Comparison of ENCODE assay signal across 1 cellular context in the genomic region with DNA sequence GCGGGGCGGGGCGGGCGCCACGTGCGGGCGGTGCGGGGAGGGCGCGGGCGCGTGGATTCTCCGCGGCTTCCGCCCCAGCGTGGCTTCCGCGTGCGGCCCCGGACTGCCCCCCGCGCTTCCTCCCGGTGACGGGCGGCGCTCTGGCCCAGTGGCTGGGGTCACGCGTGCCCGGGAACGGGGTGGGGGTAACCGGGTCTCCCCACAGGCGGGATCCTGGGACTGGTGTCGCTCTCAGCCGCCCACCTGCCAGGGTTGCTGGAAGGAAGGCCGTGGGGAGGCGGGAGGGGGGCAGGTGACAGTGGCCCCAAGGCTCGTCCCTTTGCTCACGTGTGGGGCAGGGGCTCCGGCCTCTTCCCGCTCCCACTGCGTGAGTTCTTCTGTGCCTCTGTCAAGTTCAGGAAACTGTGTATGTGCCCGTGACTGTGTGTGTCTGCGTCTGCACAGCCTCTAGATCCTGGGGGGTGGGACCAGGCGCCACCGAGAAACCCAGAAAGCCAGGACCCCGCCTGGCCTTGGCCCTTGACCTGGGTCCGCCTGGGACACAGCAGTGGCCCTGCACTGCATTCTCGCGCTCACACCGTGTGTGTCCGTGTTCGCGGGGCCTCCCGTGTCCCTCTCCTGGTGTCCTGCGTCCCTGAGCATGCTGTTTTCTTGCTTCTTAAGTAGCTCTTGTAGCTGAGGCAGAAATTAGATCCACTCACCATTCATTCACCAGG.
TF ChIP-seq lines count a peak whose summit lies in the region.

No MANE protein-coding gene starts in this region.

TF ChIP-seq in HepG2, 621 proteins besides CTCF, POLR2A, EP300 and RAD21 (continued from another document and continues in another):
- TF ChIP-seq ZBTB3 (CRISPR knock-in tag; IDR thresholded peaks at IDR 0.05; ENCODE audit: borderline replicate concordance, low read depth) (no peak), ZNF589 (CRISPR knock-in tag; conservative IDR thresholded peaks at IDR 0.05) (no peak), ZSCAN21 (CRISPR knock-in tag; IDR thresholded peaks at IDR 0.05; ENCODE audit: borderline replicate concordance) (0 out of 2 replicates have a peak, but pooled peaks have one; percentile 23), ZNF263 (CRISPR knock-in tag; IDR thresholded peaks at IDR 0.05) (no peak), ZNF282 (IDR thresholded peaks at IDR 0.05; ENCODE audit: partially characterized antibody) (no peak), HMG20B (CRISPR knock-in tag; conservative IDR thresholded peaks at IDR 0.05) (no peak), HOXA5 (CRISPR knock-in tag; IDR thresholded peaks at IDR 0.05) (no peak), ZNF207 (IDR thresholded peaks at IDR 0.05; ENCODE audit: borderline replicate concordance) (no peak), POLR2AphosphoS5 (IDR thresholded peaks at IDR 0.05; ENCODE audit: low read depth, low read length) (peak; percentile 33; the same call in 1 of the 2 replicates), ZBTB1 (CRISPR knock-in tag; IDR thresholded peaks at IDR 0.05; ENCODE audit: borderline replicate concordance) (0 out of 2 replicates have a peak, but pooled peaks have one; percentile 20), SMAD1 (CRISPR knock-in tag; IDR thresholded peaks at IDR 0.05; ENCODE audit: borderline replicate concordance, low read depth) (no peak), ZNF652 (CRISPR knock-in tag; IDR thresholded peaks at IDR 0.05; ENCODE audit: borderline replicate concordance, low read depth) (no peak), SNAPC2 (CRISPR knock-in tag; IDR thresholded peaks at IDR 0.05) (no peak), KAT2B (IDR thresholded peaks at IDR 0.05; ENCODE audit: borderline replicate concordance, low read depth, low read length) (no peak), THAP11 (CRISPR knock-in tag; IDR thresholded peaks at IDR 0.05) (no peak), JUN (CRISPR knock-in tag; IDR thresholded peaks at IDR 0.05) (no peak), SIX4 (CRISPR knock-in tag; IDR thresholded peaks at IDR 0.05) (no peak), MAF1 (CRISPR knock-in tag; IDR thresholded peaks at IDR 0.05; ENCODE audit: borderline replicate concordance) (no peak), ZBTB20 (CRISPR knock-in tag; IDR thresholded peaks at IDR 0.05; ENCODE audit: borderline replicate concordance, low read depth) (no peak), GPN1 (CRISPR knock-in tag; IDR thresholded peaks at IDR 0.05; ENCODE audit: borderline replicate concordance) (no peak), PAX8 (CRISPR knock-in tag; IDR thresholded peaks at IDR 0.05; ENCODE audit: borderline replicate concordance) (no peak), RXRB (CRISPR knock-in tag; IDR thresholded peaks at IDR 0.05; ENCODE audit: borderline replicate concordance) (peak; percentile 45; the same call in 1 of the 2 replicates), XBP1 (CRISPR knock-in tag; IDR thresholded peaks at IDR 0.05) (no peak), HMGA1 (CRISPR knock-in tag; conservative IDR thresholded peaks at IDR 0.05) (no peak), GZF1 (CRISPR knock-in tag; IDR thresholded peaks at IDR 0.05) (no peak), RFX1 (IDR thresholded peaks at IDR 0.05) (no peak), ZNF34 (CRISPR knock-in tag; IDR thresholded peaks at IDR 0.05; ENCODE audit: borderline replicate concordance) (no peak), ZNF543 (CRISPR knock-in tag; IDR thresholded peaks at IDR 0.05) (0 out of 2 replicates have a peak, but pooled peaks have one; percentile 10), PLRG1 (conservative IDR thresholded peaks at IDR 0.05) (no peak), ZNF557 (CRISPR knock-in tag; IDR thresholded peaks at IDR 0.05) (no peak), ZNF607 (CRISPR knock-in tag; IDR thresholded peaks at IDR 0.05; ENCODE audit: borderline replicate concordance) (no peak), NCOR1 (IDR thresholded peaks at IDR 0.05; ENCODE audit: borderline replicate concordance, low read length) (peak; percentile 69; the same call in 1 of the 2 replicates)
- TF ChIP-seq, protein P1, sequence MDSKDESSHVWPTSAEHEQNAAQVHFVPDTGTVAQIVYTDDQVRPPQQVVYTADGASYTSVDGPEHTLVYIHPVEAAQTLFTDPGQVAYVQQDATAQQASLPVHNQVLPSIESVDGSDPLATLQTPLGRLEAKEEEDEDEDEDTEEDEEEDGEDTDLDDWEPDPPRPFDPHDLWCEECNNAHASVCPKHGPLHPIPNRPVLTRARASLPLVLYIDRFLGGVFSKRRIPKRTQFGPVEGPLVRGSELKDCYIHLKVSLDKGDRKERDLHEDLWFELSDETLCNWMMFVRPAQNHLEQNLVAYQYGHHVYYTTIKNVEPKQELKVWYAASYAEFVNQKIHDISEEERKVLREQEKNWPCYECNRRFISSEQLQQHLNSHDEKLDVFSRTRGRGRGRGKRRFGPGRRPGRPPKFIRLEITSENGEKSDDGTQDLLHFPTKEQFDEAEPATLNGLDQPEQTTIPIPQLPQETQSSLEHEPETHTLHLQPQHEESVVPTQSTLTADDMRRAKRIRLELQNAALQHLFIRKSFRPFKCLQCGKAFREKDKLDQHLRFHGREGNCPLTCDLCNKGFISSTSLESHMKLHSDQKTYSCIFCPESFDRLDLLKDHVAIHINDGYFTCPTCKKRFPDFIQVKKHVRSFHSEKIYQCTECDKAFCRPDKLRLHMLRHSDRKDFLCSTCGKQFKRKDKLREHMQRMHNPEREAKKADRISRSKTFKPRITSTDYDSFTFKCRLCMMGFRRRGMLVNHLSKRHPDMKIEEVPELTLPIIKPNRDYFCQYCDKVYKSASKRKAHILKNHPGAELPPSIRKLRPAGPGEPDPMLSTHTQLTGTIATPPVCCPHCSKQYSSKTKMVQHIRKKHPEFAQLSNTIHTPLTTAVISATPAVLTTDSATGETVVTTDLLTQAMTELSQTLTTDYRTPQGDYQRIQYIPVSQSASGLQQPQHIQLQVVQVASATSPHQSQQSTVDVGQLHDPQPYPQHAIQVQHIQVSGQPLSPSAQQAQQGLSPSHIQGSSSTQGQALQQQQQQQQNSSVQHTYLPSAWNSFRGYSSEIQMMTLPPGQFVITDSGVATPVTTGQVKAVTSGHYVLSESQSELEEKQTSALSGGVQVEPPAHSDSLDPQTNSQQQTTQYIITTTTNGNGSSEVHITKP (CRISPR knock-in tag; IDR thresholded peaks at IDR 0.05; ENCODE audit: low read depth) = no peak
- TF ChIP-seq, protein P2, sequence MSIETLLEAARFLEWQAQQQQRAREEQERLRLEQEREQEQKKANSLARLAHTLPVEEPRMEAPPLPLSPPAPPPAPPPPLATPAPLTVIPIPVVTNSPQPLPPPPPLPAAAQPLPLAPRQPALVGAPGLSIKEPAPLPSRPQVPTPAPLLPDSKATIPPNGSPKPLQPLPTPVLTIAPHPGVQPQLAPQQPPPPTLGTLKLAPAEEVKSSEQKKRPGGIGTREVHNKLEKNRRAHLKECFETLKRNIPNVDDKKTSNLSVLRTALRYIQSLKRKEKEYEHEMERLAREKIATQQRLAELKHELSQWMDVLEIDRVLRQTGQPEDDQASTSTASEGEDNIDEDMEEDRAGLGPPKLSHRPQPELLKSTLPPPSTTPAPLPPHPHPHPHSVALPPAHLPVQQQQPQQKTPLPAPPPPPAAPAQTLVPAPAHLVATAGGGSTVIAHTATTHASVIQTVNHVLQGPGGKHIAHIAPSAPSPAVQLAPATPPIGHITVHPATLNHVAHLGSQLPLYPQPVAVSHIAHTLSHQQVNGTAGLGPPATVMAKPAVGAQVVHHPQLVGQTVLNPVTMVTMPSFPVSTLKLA (IDR thresholded peaks at IDR 0.05) = no peak
- TF ChIP-seq, protein P3, sequence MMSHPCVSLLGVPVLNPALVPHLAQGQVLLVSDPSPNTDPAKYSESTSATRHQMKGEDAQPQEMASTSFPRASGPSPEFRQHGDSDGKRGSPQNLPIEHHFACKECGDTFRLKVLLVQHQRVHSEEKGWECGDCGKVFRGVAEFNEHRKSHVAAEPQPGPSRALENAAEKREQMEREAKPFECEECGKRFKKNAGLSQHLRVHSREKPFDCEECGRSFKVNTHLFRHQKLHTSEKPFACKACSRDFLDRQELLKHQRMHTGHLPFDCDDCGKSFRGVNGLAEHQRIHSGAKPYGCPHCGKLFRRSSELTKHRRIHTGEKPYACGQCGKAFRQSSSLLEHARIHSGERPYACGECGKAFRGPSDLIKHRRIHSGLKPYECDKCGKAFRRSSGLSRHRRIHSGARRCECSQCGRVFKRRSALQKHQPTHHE (CRISPR knock-in tag; IDR thresholded peaks at IDR 0.05; ENCODE audit: borderline replicate concordance) = no peak
- TF ChIP-seq, protein P4, sequence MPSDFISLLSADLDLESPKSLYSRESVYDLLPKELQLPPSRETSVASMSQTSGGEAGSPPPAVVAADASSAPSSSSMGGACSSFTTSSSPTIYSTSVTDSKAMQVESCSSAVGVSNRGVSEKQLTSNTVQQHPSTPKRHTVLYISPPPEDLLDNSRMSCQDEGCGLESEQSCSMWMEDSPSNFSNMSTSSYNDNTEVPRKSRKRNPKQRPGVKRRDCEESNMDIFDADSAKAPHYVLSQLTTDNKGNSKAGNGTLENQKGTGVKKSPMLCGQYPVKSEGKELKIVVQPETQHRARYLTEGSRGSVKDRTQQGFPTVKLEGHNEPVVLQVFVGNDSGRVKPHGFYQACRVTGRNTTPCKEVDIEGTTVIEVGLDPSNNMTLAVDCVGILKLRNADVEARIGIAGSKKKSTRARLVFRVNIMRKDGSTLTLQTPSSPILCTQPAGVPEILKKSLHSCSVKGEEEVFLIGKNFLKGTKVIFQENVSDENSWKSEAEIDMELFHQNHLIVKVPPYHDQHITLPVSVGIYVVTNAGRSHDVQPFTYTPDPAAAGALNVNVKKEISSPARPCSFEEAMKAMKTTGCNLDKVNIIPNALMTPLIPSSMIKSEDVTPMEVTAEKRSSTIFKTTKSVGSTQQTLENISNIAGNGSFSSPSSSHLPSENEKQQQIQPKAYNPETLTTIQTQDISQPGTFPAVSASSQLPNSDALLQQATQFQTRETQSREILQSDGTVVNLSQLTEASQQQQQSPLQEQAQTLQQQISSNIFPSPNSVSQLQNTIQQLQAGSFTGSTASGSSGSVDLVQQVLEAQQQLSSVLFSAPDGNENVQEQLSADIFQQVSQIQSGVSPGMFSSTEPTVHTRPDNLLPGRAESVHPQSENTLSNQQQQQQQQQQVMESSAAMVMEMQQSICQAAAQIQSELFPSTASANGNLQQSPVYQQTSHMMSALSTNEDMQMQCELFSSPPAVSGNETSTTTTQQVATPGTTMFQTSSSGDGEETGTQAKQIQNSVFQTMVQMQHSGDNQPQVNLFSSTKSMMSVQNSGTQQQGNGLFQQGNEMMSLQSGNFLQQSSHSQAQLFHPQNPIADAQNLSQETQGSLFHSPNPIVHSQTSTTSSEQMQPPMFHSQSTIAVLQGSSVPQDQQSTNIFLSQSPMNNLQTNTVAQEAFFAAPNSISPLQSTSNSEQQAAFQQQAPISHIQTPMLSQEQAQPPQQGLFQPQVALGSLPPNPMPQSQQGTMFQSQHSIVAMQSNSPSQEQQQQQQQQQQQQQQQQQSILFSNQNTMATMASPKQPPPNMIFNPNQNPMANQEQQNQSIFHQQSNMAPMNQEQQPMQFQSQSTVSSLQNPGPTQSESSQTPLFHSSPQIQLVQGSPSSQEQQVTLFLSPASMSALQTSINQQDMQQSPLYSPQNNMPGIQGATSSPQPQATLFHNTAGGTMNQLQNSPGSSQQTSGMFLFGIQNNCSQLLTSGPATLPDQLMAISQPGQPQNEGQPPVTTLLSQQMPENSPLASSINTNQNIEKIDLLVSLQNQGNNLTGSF (CRISPR knock-in tag; IDR thresholded peaks at IDR 0.05) = 0 out of 2 replicates have a peak, but pooled peaks have one; percentile 41
- TF ChIP-seq, protein P5, sequence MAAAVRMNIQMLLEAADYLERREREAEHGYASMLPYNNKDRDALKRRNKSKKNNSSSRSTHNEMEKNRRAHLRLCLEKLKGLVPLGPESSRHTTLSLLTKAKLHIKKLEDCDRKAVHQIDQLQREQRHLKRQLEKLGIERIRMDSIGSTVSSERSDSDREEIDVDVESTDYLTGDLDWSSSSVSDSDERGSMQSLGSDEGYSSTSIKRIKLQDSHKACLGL (CRISPR knock-in tag; IDR thresholded peaks at IDR 0.05) = 0 out of 2 replicates have a peak, but pooled peaks have one; percentile 30
- TF ChIP-seq, protein P6, sequence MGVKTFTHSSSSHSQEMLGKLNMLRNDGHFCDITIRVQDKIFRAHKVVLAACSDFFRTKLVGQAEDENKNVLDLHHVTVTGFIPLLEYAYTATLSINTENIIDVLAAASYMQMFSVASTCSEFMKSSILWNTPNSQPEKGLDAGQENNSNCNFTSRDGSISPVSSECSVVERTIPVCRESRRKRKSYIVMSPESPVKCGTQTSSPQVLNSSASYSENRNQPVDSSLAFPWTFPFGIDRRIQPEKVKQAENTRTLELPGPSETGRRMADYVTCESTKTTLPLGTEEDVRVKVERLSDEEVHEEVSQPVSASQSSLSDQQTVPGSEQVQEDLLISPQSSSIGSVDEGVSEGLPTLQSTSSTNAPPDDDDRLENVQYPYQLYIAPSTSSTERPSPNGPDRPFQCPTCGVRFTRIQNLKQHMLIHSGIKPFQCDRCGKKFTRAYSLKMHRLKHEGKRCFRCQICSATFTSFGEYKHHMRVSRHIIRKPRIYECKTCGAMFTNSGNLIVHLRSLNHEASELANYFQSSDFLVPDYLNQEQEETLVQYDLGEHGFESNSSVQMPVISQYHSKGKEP (CRISPR knock-in tag; IDR thresholded peaks at IDR 0.05) = no peak
- TF ChIP-seq, protein P7, sequence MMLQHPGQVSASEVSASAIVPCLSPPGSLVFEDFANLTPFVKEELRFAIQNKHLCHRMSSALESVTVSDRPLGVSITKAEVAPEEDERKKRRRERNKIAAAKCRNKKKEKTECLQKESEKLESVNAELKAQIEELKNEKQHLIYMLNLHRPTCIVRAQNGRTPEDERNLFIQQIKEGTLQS (CRISPR knock-in tag; IDR thresholded peaks at IDR 0.05) = no peak
- TF ChIP-seq, protein P8, sequence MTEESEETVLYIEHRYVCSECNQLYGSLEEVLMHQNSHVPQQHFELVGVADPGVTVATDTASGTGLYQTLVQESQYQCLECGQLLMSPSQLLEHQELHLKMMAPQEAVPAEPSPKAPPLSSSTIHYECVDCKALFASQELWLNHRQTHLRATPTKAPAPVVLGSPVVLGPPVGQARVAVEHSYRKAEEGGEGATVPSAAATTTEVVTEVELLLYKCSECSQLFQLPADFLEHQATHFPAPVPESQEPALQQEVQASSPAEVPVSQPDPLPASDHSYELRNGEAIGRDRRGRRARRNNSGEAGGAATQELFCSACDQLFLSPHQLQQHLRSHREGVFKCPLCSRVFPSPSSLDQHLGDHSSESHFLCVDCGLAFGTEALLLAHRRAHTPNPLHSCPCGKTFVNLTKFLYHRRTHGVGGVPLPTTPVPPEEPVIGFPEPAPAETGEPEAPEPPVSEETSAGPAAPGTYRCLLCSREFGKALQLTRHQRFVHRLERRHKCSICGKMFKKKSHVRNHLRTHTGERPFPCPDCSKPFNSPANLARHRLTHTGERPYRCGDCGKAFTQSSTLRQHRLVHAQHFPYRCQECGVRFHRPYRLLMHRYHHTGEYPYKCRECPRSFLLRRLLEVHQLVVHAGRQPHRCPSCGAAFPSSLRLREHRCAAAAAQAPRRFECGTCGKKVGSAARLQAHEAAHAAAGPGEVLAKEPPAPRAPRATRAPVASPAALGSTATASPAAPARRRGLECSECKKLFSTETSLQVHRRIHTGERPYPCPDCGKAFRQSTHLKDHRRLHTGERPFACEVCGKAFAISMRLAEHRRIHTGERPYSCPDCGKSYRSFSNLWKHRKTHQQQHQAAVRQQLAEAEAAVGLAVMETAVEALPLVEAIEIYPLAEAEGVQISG (CRISPR knock-in tag; IDR thresholded peaks at IDR 0.05) = peak; percentile 49
- TF ChIP-seq, protein P9, sequence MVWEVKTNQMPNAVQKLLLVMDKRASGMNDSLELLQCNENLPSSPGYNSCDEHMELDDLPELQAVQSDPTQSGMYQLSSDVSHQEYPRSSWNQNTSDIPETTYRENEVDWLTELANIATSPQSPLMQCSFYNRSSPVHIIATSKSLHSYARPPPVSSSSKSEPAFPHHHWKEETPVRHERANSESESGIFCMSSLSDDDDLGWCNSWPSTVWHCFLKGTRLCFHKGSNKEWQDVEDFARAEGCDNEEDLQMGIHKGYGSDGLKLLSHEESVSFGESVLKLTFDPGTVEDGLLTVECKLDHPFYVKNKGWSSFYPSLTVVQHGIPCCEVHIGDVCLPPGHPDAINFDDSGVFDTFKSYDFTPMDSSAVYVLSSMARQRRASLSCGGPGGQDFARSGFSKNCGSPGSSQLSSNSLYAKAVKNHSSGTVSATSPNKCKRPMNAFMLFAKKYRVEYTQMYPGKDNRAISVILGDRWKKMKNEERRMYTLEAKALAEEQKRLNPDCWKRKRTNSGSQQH (CRISPR knock-in tag; IDR thresholded peaks at IDR 0.05; ENCODE audit: low read depth) = no peak
